In genomic region chr15:91290553-91290952, GRCh38 we compare ENCODE assay signal across 23 cellular contexts.
"Had no signal": no experiment of that assay in that cellular context is flagged by ENCODE, and none has a peak within 500 bp of the region (broad histone marks: within the 10 kb centered on the region; RNA-seq: fewer than 3 reads in every experiment).

No MANE protein-coding gene starts in this region.

- H3K9me3 ChIP-seq: SK-N-SH had no signal

- ATAC-seq: Panc1, PC-3 had no signal

- H3K9ac ChIP-seq: KMS-11, SK-N-SH had no signal

- H3K27ac ChIP-seq: KMS-11, RWPE1 had no signal

- DNase-seq: IMR-90; Kasumi-1; MV-4-11; NCI-H1048; NCI-H1105; NCI-H1417 treated with DMSO at 0.1 percent for 48 hours; NCI-H146; NCI-H1694 treated with DMSO at 0.1 percent for 48 hours; NCI-H1930; NCI-H2081; NCI-H2107; NCI-H2227 treated with DMSO at 0.1 percent for 48 hours; NCI-H524; NCI-H526 treated with DMSO at 0.1 percent for 48 hours; NCI-H748 treated with DMSO at 0.1 percent for 48 hours; NK-92 treated with Interleukin-12 subunit alpha and Interleukin-12 subunit beta, amount 100 ng/mL, for 24 hours; PC-3; SHP77; SK-N-SH; T-helper 1 cell had no signal

- H3K4me2 ChIP-seq: KMS-11, SK-N-SH had no signal
